ENCODE assay signal across 4 cellular contexts in genomic region chr7:150270101-150270824, GRCh38. TPM values are rescaled to one million over a fixed set of nuclear protein-coding genes. Genes with fewer than 3 reads are reported as not detected.
"Had no signal": no experiment of that assay in that cellular context is flagged by ENCODE, and none has a peak within 500 bp of the region (broad histone marks: within the 10 kb centered on the region; RNA-seq: fewer than 3 reads in every experiment).

No MANE protein-coding gene starts in this region.

RNA-seq across cellular contexts. Expression of gene LRRC61, which starts 52.9 kb away (rescaled TPM):
- total RNA-seq: OCI-LY7, SJCRH30, SJSA1, SK-MEL-5 had no signal

RNA-seq across cellular contexts. Expression of gene ACTR3C, which starts 53.1 kb away (rescaled TPM):
- total RNA-seq: OCI-LY7, SJSA1, SK-MEL-5 had no signal
